ENCODE assay signal across 8 cellular contexts in genomic region chr1:155911156-155912055, GRCh38. TPM values are rescaled to one million over a fixed set of nuclear protein-coding genes. Genes with fewer than 3 reads are reported as not detected.
DNase-seq lines count a peak whose midpoint lies in the region; ATAC-seq lines count a peak whose summit lies in the region.

Gene RIT1 (minus strand): TSS chr1:155911349. CDS start chr1:155910761, 588 bp downstream.

- ATAC-seq in GM19025 (IDR thresholded peaks at IDR 0.05; ENCODE audit: low read depth, unreplicated experiment) = peak; percentile 73
- peak; percentile 86 for ATAC-seq in HG03280 (IDR thresholded peaks at IDR 0.05; ENCODE audit: unreplicated experiment)
- ATAC-seq in left colon = peak; percentile 96

- peak within 1 kb of the TSS; percentile 95 for H3K27ac Mint-ChIP-seq in activated CD4-positive, alpha-beta T cell treated with anti-CD3 and anti-CD28 coated beads, Interleukin-2, amount 10 ng/mL, durations not matched to agents 7 days and 5 days

- H3K9me3 Mint-ChIP-seq in activated CD4-positive, alpha-beta T cell treated with anti-CD3 and anti-CD28 coated beads, Interleukin-2, amount 10 ng/mL, durations not matched to agents 7 days and 5 days = no peaks in the 10 kb centered on the region

- POLR2A ChIA-PET in activated CD4-positive, alpha-beta T cell treated with anti-CD3 and anti-CD28 coated beads, Interleukin-2, amount 10 ng/mL, durations not matched to agents 7 days and 5 days (lab: Charles Lee) = no interaction called here

- H3K4me3 Mint-ChIP-seq in activated CD4-positive, alpha-beta T cell treated with anti-CD3 and anti-CD28 coated beads, Interleukin-2, amount 10 ng/mL, durations not matched to agents 7 days and 5 days = peak within 1 kb of the TSS; percentile 98

- peak; percentile 53 to 75 for DNase-seq in AML-193 (lab: John Stamatoyannopoulos, UW)
- DNase-seq in NCI-H526 (lab: John Stamatoyannopoulos, UW) = peak; percentile 66 to 96
- peak; percentile 89 for DNase-seq in activated CD4-positive, alpha-beta T cell treated with anti-CD3 and anti-CD28 coated beads, Interleukin-2, amount 10 ng/mL, durations not matched to agents 7 days and 5 days
- DNase-seq in dedifferentiated amniotic fluid mesenchymal stem cell (ENCODE audit: extremely low spot score) = peak; percentile 68
- peak; percentile 90 to 94 for DNase-seq in left colon
- peak; percentile 86 for DNase-seq in stimulated activated CD4-positive, alpha-beta T cell treated with anti-CD3 and anti-CD28 coated beads, Interleukin-1b, Interleukin-23, amount 100 ng/mL, for 48 hours

- no peaks in the 10 kb centered on the region for H3K27me3 Mint-ChIP-seq in activated CD4-positive, alpha-beta T cell treated with anti-CD3 and anti-CD28 coated beads, Interleukin-2, amount 10 ng/mL, durations not matched to agents 7 days and 5 days

- H3K4me1 Mint-ChIP-seq in activated CD4-positive, alpha-beta T cell treated with anti-CD3 and anti-CD28 coated beads, Interleukin-2, amount 10 ng/mL, durations not matched to agents 7 days and 5 days = peaks cover 28% of the 10 kb centered on the region

- peaks cover 51% of the 10 kb centered on the region for H3K36me3 Mint-ChIP-seq in activated CD4-positive, alpha-beta T cell treated with anti-CD3 and anti-CD28 coated beads, Interleukin-2, amount 10 ng/mL, durations not matched to agents 7 days and 5 days (ENCODE audit: low read depth)

- intact Hi-C loops in left colon (cut with DNase I, micrococcal nuclease) = no loop called here

- CTCF ChIA-PET in activated CD4-positive, alpha-beta T cell treated with anti-CD3 and anti-CD28 coated beads, Interleukin-2, amount 10 ng/mL, durations not matched to agents 7 days and 5 days (lab: Charles Lee) = interaction anchor here (0.7 kb wide), 1 partner anchor 48 kb away, joined by 3 read pairs; no protein-coding TSS in a partner anchor

RNA-seq across cellular contexts. Expression of gene RIT1, which starts in this region (rescaled TPM):
- 10 to 100 TPM; 24.0 to 28.4 TPM for total RNA-seq in activated CD4-positive, alpha-beta T cell treated with anti-CD3 and anti-CD28 coated beads, Interleukin-2, amount 10 ng/mL, durations not matched to agents 7 days and 5 days
- total RNA-seq in left colon = 10 to 100 TPM; 21.5 to 26.3 TPM

Comparison
In these comparisons a context has a peak if more than half of its experiments do, and no peak if none do; other contexts are left out.
1. Peak in every context shown above with its lines: DNase-seq and ATAC-seq.